ENCODE assay signal across 1 cellular context in the genomic region with DNA sequence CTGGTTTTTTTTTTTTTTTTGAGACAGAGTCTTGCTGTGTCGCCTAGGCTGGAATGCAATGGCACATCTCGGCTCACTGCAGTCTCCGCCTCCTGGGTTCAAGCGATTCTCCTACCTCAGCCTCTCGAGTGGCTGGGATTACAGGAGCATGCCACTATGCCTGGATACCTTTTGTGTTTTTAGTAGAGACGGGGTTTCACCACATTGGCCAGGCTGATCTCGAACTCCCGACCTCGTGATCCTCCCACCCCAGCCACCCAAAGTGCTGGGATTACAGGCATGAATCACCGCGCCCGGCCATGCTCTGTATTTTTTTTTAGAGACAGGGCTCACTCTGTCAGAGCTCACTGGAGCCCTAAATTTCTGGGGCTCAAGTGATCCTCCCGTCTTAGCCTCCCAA.
TF ChIP-seq lines count a peak whose summit lies in the region.

No MANE protein-coding gene starts in this region.

TF ChIP-seq in H1, 55 proteins besides CTCF, POLR2A, EP300 and RAD21 (continued from another document):
- TF ChIP-seq GTF2F1 (IDR thresholded peaks at IDR 0.05; ENCODE audit: borderline replicate concordance, low read depth, low read length) (no peak), KDM1A (IDR thresholded peaks at IDR 0.05; ENCODE audit: borderline replicate concordance, low read length) (no peak)
